Comparison of ENCODE assay signal across 1 cellular context in genomic region chr5:68033029-68033428, GRCh38.
TF ChIP-seq lines count a peak whose summit lies in the region.

No MANE protein-coding gene starts in this region.

TF ChIP-seq in GM23338, 12 proteins besides CTCF, POLR2A, EP300 and RAD21 (continued from another document):
- TF ChIP-seq ZNF462 (CRISPR knock-in tag; IDR thresholded peaks at IDR 0.05) = no peak
- no peak for TF ChIP-seq EZH2 (IDR thresholded peaks at IDR 0.05; ENCODE audit: low read depth, unreplicated experiment)
- no peak for TF ChIP-seq STAT1 (IDR thresholded peaks at IDR 0.05; ENCODE audit: unreplicated experiment)
- no peak for TF ChIP-seq EZH2phosphoT487 (IDR thresholded peaks at IDR 0.05; ENCODE audit: unreplicated experiment)
- TF ChIP-seq POLR2AphosphoS5 (IDR thresholded peaks at IDR 0.05; ENCODE audit: low read depth) = no peak
- TF ChIP-seq ETS1 (IDR thresholded peaks at IDR 0.05) = no peak
- TF ChIP-seq NANOG (IDR thresholded peaks at IDR 0.05; ENCODE audit: borderline replicate concordance) = no peak
- no peak for TF ChIP-seq ZNF331 (CRISPR knock-in tag; IDR thresholded peaks at IDR 0.05; ENCODE audit: low read depth)
- TF ChIP-seq REST (IDR thresholded peaks at IDR 0.05; ENCODE audit: unreplicated experiment) = no peak
- TF ChIP-seq ZNF114 (CRISPR knock-in tag; IDR thresholded peaks at IDR 0.05) = no peak
TF ChIP-seq in GM23338: peak in this region for 0.
